Comparison of ENCODE assay signal across 19 cellular contexts in genomic region chr12:93743999-93744689, GRCh38.
A peak's percentile ranks its signal among the peaks of the same experiment; 100 is the strongest.
DNase-seq lines count a peak whose midpoint lies in the region; FAIRE-seq and TF ChIP-seq lines count a peak whose summit lies in the region.
"Had no signal": no experiment of that assay in that cellular context is flagged by ENCODE, and none has a peak within 500 bp of the region (broad histone marks: within the 10 kb centered on the region; RNA-seq: fewer than 3 reads in every experiment).

No MANE protein-coding gene starts in this region.

- H3K9me3 ChIP-seq in WERI-Rb-1 (ENCODE audit: severe bottlenecking) (peaks cover 2% of the 10 kb centered on the region), keratinocyte (ENCODE audit: control insufficient read depth, low read depth, low read length) (no peaks in the 10 kb centered on the region), thyroid gland (no peaks in the 10 kb centered on the region)
- H3K9me3 ChIP-seq: Caco-2 had no signal

- no peaks in the 10 kb centered on the region for H3K9me3 Mint-ChIP-seq in activated naive CD4-positive, alpha-beta T cell treated with anti-CD3 and anti-CD28 coated beads, Interleukin-2, amount 10 ng/mL, durations not matched to agents 7 days and 5 days
- no peaks in the 10 kb centered on the region for H3K9me3 Mint-ChIP-seq in activated CD4-positive, alpha-beta T cell treated with anti-CD3 and anti-CD28 coated beads, Interleukin-2, amount 10 ng/mL, durations not matched to agents 7 days and 5 days
- H3K9me3 Mint-ChIP-seq: activated T-cell treated with anti-CD3 and anti-CD28 coated beads, Interleukin-2, amount 50 U/mL, for 72 hours; stimulated activated naive B cell treated with anti-CD40 and anti-IgM and Interleukin-4, amounts not matched to agents 10 μg/mL and 1 μg/mL and 100 μg/mL, for 72 hours had no signal

- no peaks in the 10 kb centered on the region for H4K20me1 ChIP-seq in keratinocyte (ENCODE audit: control insufficient read depth, extremely low read depth, insufficient read depth, low read length)

- H3K9me1 ChIP-seq in keratinocyte (ENCODE audit: control insufficient read depth, extremely low read depth, insufficient read depth, low read length) = no peaks in the 10 kb centered on the region

- no peak overlapping the region for H3K27ac ChIP-seq in WERI-Rb-1
- H3K27ac ChIP-seq in keratinocyte (ENCODE audit: control insufficient read depth, insufficient read depth, low read length) = peak overlapping the region; percentile 4
- peak overlapping the region; percentile 16 to 98 (median 37) for H3K27ac ChIP-seq in thyroid gland
- H3K27ac ChIP-seq: KMS-11 had no signal

- TF ChIP-seq POLR2A in thyroid gland (IDR thresholded peaks at IDR 0.05) = no peak

- peak; percentile 49 for FAIRE-seq in keratinocyte (lab: Jason Lieb, UNC)
- FAIRE-seq: astrocyte had no signal

- peak overlapping the region; percentile 91 for H2AFZ ChIP-seq in keratinocyte (ENCODE audit: control insufficient read depth, low read length)

- POLR2A ChIA-PET in activated CD4-positive, alpha-beta T cell treated with anti-CD3 and anti-CD28 coated beads, Interleukin-2, amount 10 ng/mL, durations not matched to agents 7 days and 5 days (lab: Charles Lee) = no interaction called here

- no peak for DNase-seq in activated naive CD4-positive, alpha-beta T cell treated with anti-CD3 and anti-CD28 coated beads, Interleukin-2, amount 10 ng/mL, durations not matched to agents 7 days and 5 days
- no peak for DNase-seq in activated naive CD4-positive, alpha-beta T cell treated with anti-CD3 and anti-CD28 coated beads, Interleukin-2, amount 50 U/mL, for 16 hours
- DNase-seq in WERI-Rb-1 = peak; percentile 23
- DNase-seq in keratinocyte (ENCODE audit: low read depth, low spot score) = no peak
- no peak for DNase-seq in thyroid gland
- DNase-seq in activated effector memory CD4-positive, alpha-beta T cell treated with Interleukin-2 at 50 U/mL for 16 hours = no peak
- DNase-seq in activated CD4-positive, alpha-beta T cell treated with anti-CD3 and anti-CD28 coated beads, Interleukin-2, amount 10 ng/mL, durations not matched to agents 7 days and 5 days = no peak
- no peak for DNase-seq in D341Med (ENCODE audit: low spot score)
- DNase-seq: ACHN; activated T-cell treated with anti-CD3 and anti-CD28 coated beads, Interleukin-2, amount 50 U/mL, for 72 hours; Caco-2; GM23248; NCI-H1417 treated with DMSO at 0.1 percent for 48 hours; NCI-H510A treated with DMSO at 0.1 percent for 48 hours; nucleus accumbens; stimulated activated naive B cell treated with anti-CD40 and anti-IgM and Interleukin-4, amounts not matched to agents 10 μg/mL and 1 μg/mL and 100 μg/mL, for 72 hours had no signal

- dilution Hi-C loops in keratinocyte (cut with MboI; ENCODE audit: extremely low pct_ligation_motif_present, low sequenced_read_pairs) = no loop called here

- H3K27me3 ChIP-seq in WERI-Rb-1 (ENCODE audit: insufficient read depth, low read depth, severe bottlenecking) = no peaks in the 10 kb centered on the region
- H3K27me3 ChIP-seq in keratinocyte (ENCODE audit: control insufficient read depth, extremely low read depth, insufficient read depth, low read length) = no peaks in the 10 kb centered on the region
- no peaks in the 10 kb centered on the region for H3K27me3 ChIP-seq in thyroid gland

- intact Hi-C loops in thyroid gland (cut with DNase I) = loop anchor here (5.0 kb wide), 1 partner anchor 172 kb away; the partner anchor contains the start of gene SOCS2

- H3K9ac ChIP-seq in keratinocyte (ENCODE audit: control insufficient read depth, extremely low read depth, insufficient read depth, low read length) = no peak overlapping the region
- H3K9ac ChIP-seq: KMS-11 had no signal

- CTCF ChIA-PET in activated naive CD4-positive, alpha-beta T cell treated with anti-CD3 and anti-CD28 coated beads, Interleukin-2, amount 10 ng/mL, durations not matched to agents 7 days and 5 days (lab: Charles Lee) = interaction anchor here (0.6 to 1.1 kb wide), 2 partner anchors 23 to 358 kb away, joined by 3 to 4 read pairs; no protein-coding TSS in a partner anchor
- CTCF ChIA-PET in activated CD4-positive, alpha-beta T cell treated with anti-CD3 and anti-CD28 coated beads, Interleukin-2, amount 10 ng/mL, durations not matched to agents 7 days and 5 days (lab: Charles Lee) = no interaction called here

- no peaks in the 10 kb centered on the region for H3K79me2 ChIP-seq in keratinocyte (ENCODE audit: control insufficient read depth, insufficient read depth, low read length)

- H3K4me3 ChIP-seq in WERI-Rb-1 (ENCODE audit: low read depth, low read length) (no peak overlapping the region), keratinocyte (ENCODE audit: control insufficient read depth in 2 of 3, extremely low read depth in 1 of 3, insufficient read depth in 2 of 3, low read depth in 1 of 3, low read length in 3 of 3) (peak overlapping the region in 1 of 3 experiments; percentile 25), thyroid gland (replicated peaks in 1 of 3) (no peak overlapping the region)
- H3K4me3 ChIP-seq: skin epidermis had no signal

- no peak overlapping the region for H3K27ac Mint-ChIP-seq in activated naive CD4-positive, alpha-beta T cell treated with anti-CD3 and anti-CD28 coated beads, Interleukin-2, amount 10 ng/mL, durations not matched to agents 7 days and 5 days
- no peak overlapping the region for H3K27ac Mint-ChIP-seq in activated CD4-positive, alpha-beta T cell treated with anti-CD3 and anti-CD28 coated beads, Interleukin-2, amount 10 ng/mL, durations not matched to agents 7 days and 5 days
- H3K27ac Mint-ChIP-seq: activated T-cell treated with anti-CD3 and anti-CD28 coated beads, Interleukin-2, amount 50 U/mL, for 72 hours had no signal

- peak overlapping the region; percentile 57 for H3K4me2 ChIP-seq in keratinocyte (ENCODE audit: control insufficient read depth, extremely low read depth, insufficient read depth, low read depth, low read length)
- H3K4me2 ChIP-seq: KMS-11 had no signal

- TF ChIP-seq CTCF in WERI-Rb-1 (IDR thresholded peaks at IDR 0.05; ENCODE audit: low read depth, low read length) (no peak), keratinocyte (optimal IDR thresholded peaks at IDR 0.05 in 1 of 3, IDR thresholded peaks at IDR 0.05 in 1 of 3, conservative IDR thresholded peaks at IDR 0.05 in 1 of 3; ENCODE audit: extremely low read depth in 1 of 3, insufficient read depth in 2 of 3, low read length in 3 of 3) (no peak), thyroid gland (IDR thresholded peaks at IDR 0.05) (no peak)

- H3K36me3 ChIP-seq in WERI-Rb-1 (no peaks in the 10 kb centered on the region), keratinocyte (ENCODE audit: control insufficient read depth in 2 of 2, extremely low read depth in 1 of 2, insufficient read depth in 2 of 2, low read length in 2 of 2) (no peaks in the 10 kb centered on the region), thyroid gland (no peaks in the 10 kb centered on the region)

- H3K4me1 ChIP-seq in keratinocyte (ENCODE audit: control insufficient read depth, extremely low read depth, insufficient read depth, low read length) (peaks cover 24% of the 10 kb centered on the region), thyroid gland (peaks cover 18% of the 10 kb centered on the region in 2 donors)

- 91 to 97% methylated on average over 4 of the region's 4 CpGs for WGBS in thyroid gland, 2 donors

- H3K4me3 Mint-ChIP-seq in activated naive CD4-positive, alpha-beta T cell treated with anti-CD3 and anti-CD28 coated beads, Interleukin-2, amount 10 ng/mL, durations not matched to agents 7 days and 5 days = peak overlapping the region; percentile 87
- no peak overlapping the region for H3K4me3 Mint-ChIP-seq in activated CD4-positive, alpha-beta T cell treated with anti-CD3 and anti-CD28 coated beads, Interleukin-2, amount 10 ng/mL, durations not matched to agents 7 days and 5 days

- peaks cover 56% of the 10 kb centered on the region for H3K4me1 Mint-ChIP-seq in activated naive CD4-positive, alpha-beta T cell treated with anti-CD3 and anti-CD28 coated beads, Interleukin-2, amount 10 ng/mL, durations not matched to agents 7 days and 5 days
- peaks cover 29% of the 10 kb centered on the region for H3K4me1 Mint-ChIP-seq in activated CD4-positive, alpha-beta T cell treated with anti-CD3 and anti-CD28 coated beads, Interleukin-2, amount 10 ng/mL, durations not matched to agents 7 days and 5 days

- H3K27me3 Mint-ChIP-seq in activated naive CD4-positive, alpha-beta T cell treated with anti-CD3 and anti-CD28 coated beads, Interleukin-2, amount 10 ng/mL, durations not matched to agents 7 days and 5 days = no peaks in the 10 kb centered on the region
- no peaks in the 10 kb centered on the region for H3K27me3 Mint-ChIP-seq in activated CD4-positive, alpha-beta T cell treated with anti-CD3 and anti-CD28 coated beads, Interleukin-2, amount 10 ng/mL, durations not matched to agents 7 days and 5 days
- H3K27me3 Mint-ChIP-seq: stimulated activated naive B cell treated with anti-CD40 and anti-IgM and Interleukin-4, amounts not matched to agents 10 μg/mL and 1 μg/mL and 100 μg/mL, for 72 hours had no signal

- H3K36me3 Mint-ChIP-seq in activated naive CD4-positive, alpha-beta T cell treated with anti-CD3 and anti-CD28 coated beads, Interleukin-2, amount 10 ng/mL, durations not matched to agents 7 days and 5 days = no peaks in the 10 kb centered on the region
- H3K36me3 Mint-ChIP-seq in activated CD4-positive, alpha-beta T cell treated with anti-CD3 and anti-CD28 coated beads, Interleukin-2, amount 10 ng/mL, durations not matched to agents 7 days and 5 days (ENCODE audit: low read depth) = no peaks in the 10 kb centered on the region
- H3K36me3 Mint-ChIP-seq: stimulated activated naive B cell treated with anti-CD40 and anti-IgM and Interleukin-4, amounts not matched to agents 10 μg/mL and 1 μg/mL and 100 μg/mL, for 72 hours had no signal
